Comparison of ENCODE assay signal across 2 cellular contexts in the genomic region with DNA sequence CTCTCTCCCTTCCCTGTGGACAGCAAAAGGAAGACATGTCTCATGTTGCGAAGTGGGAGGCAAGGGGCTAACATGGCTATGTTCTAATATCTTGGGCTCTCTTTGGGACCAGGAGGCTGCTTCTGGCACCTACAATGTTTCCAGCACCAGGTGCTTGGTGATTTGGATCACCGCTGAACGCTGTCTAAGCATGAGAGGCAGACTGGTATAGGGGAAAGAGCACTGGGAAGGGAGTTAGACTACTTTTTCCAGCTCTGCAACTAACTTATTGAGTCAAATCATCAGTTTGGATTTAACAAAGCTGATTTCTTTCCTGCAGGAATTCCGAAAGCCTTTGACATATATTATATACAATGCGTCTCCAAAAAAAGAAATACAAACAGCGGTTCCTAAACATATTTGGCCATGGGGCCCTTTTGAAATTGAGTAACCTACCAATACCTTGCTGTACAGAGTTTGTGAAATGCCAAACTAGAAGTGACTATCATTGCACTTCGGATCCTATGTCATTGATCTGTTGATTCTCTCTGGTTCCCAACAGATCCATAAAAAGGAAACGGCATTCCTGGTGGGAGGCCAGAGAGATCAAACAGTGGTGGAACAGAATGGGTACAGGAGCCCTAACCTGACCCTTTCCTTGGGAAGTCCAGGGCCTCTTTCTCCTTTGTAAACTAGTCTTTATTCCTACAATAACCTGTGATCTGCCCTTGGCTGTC.
A peak's percentile ranks its signal among the peaks of the same experiment; 100 is the strongest.
TF ChIP-seq lines count a peak whose summit lies in the region.

No MANE protein-coding gene starts in this region.

TF ChIP-seq in K562, 482 proteins besides CTCF, POLR2A, EP300 and RAD21:
- TF ChIP-seq NFATC3 (IDR thresholded peaks at IDR 0.05) (no peak), SIN3B (IDR thresholded peaks at IDR 0.05; ENCODE audit: low read depth) (no peak), ZC3H11A (IDR thresholded peaks at IDR 0.05; ENCODE audit: low read depth, low read length) (no peak), MEF2A (IDR thresholded peaks at IDR 0.05; ENCODE audit: control insufficient read depth, low read depth, low read length) (no peak), BACH1 (tag; IDR thresholded peaks at IDR 0.05) (no peak), POLR2B (IDR thresholded peaks at IDR 0.05; ENCODE audit: low read depth, partially characterized antibody) (no peak), ZNF589 (CRISPR knock-in tag; IDR thresholded peaks at IDR 0.05; ENCODE audit: low read depth) (no peak), HDAC8 (tag; IDR thresholded peaks at IDR 0.05) (no peak), TOE1 (IDR thresholded peaks at IDR 0.05; ENCODE audit: borderline replicate concordance) (no peak), TOE1 (CRISPR knock-in tag; IDR thresholded peaks at IDR 0.05; ENCODE audit: borderline replicate concordance, low read depth) (no peak), ZNF3 (CRISPR knock-in tag; IDR thresholded peaks at IDR 0.05) (no peak), KDM5B (IDR thresholded peaks at IDR 0.05; ENCODE audit: insufficient replicate concordance, low read depth, low read length) (no peak), ZNF707 (CRISPR knock-in tag; conservative IDR thresholded peaks at IDR 0.05) (no peak), ZNF583 (CRISPR knock-in tag; IDR thresholded peaks at IDR 0.05) (no peak), ZNF140 (CRISPR knock-in tag; IDR thresholded peaks at IDR 0.05) (no peak)
- TF ChIP-seq, protein P1, sequence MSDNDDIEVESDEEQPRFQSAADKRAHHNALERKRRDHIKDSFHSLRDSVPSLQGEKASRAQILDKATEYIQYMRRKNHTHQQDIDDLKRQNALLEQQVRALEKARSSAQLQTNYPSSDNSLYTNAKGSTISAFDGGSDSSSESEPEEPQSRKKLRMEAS (CRISPR knock-in tag; IDR thresholded peaks at IDR 0.05) = no peak
- TF ChIP-seq, protein P2, sequence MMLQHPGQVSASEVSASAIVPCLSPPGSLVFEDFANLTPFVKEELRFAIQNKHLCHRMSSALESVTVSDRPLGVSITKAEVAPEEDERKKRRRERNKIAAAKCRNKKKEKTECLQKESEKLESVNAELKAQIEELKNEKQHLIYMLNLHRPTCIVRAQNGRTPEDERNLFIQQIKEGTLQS (IDR thresholded peaks at IDR 0.05) = no peak
- TF ChIP-seq, protein P2 (CRISPR knock-in tag; conservative IDR thresholded peaks at IDR 0.05) = no peak
- TF ChIP-seq, protein P3, sequence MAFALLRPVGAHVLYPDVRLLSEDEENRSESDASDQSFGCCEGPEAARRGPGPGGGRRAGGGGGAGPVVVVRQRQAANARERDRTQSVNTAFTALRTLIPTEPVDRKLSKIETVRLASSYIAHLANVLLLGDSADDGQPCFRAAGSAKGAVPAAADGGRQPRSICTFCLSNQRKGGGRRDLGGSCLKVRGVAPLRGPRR (CRISPR knock-in tag; IDR thresholded peaks at IDR 0.05) = no peak
- TF ChIP-seq, protein P4, sequence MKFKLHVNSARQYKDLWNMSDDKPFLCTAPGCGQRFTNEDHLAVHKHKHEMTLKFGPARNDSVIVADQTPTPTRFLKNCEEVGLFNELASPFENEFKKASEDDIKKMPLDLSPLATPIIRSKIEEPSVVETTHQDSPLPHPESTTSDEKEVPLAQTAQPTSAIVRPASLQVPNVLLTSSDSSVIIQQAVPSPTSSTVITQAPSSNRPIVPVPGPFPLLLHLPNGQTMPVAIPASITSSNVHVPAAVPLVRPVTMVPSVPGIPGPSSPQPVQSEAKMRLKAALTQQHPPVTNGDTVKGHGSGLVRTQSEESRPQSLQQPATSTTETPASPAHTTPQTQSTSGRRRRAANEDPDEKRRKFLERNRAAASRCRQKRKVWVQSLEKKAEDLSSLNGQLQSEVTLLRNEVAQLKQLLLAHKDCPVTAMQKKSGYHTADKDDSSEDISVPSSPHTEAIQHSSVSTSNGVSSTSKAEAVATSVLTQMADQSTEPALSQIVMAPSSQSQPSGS (CRISPR knock-in tag; IDR thresholded peaks at IDR 0.05) = no peak

TF ChIP-seq in liver, 16 proteins besides CTCF, POLR2A, EP300 and RAD21:
- TF ChIP-seq GABPA (IDR thresholded peaks at IDR 0.05 in 1 of 2, conservative IDR thresholded peaks at IDR 0.05 in 1 of 2) = no peak
- TF ChIP-seq JUND (IDR thresholded peaks at IDR 0.05) = peak; percentile 34 to 81
- TF ChIP-seq SP1 (IDR thresholded peaks at IDR 0.05) = peak; percentile 79
- peak; percentile 25 for TF ChIP-seq FOXA2 (IDR thresholded peaks at IDR 0.05)
- TF ChIP-seq HNF4G (IDR thresholded peaks at IDR 0.05) = peak; percentile 81
- TF ChIP-seq TAF1 (conservative IDR thresholded peaks at IDR 0.05) = no peak
- TF ChIP-seq, protein P2 (IDR thresholded peaks at IDR 0.05) = peak; percentile 73
- TF ChIP-seq, protein P5, sequence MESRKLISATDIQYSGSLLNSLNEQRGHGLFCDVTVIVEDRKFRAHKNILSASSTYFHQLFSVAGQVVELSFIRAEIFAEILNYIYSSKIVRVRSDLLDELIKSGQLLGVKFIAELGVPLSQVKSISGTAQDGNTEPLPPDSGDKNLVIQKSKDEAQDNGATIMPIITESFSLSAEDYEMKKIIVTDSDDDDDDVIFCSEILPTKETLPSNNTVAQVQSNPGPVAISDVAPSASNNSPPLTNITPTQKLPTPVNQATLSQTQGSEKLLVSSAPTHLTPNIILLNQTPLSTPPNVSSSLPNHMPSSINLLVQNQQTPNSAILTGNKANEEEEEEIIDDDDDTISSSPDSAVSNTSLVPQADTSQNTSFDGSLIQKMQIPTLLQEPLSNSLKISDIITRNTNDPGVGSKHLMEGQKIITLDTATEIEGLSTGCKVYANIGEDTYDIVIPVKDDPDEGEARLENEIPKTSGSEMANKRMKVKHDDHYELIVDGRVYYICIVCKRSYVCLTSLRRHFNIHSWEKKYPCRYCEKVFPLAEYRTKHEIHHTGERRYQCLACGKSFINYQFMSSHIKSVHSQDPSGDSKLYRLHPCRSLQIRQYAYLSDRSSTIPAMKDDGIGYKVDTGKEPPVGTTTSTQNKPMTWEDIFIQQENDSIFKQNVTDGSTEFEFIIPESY (IDR thresholded peaks at IDR 0.05) = peak; percentile 26
- TF ChIP-seq, protein P1 (IDR thresholded peaks at IDR 0.05) = peak; percentile 33
- no peak for TF ChIP-seq EGR1 (IDR thresholded peaks at IDR 0.05; ENCODE audit: low read depth in 2 of 2)
- no peak for TF ChIP-seq FOXA1 (IDR thresholded peaks at IDR 0.05)
- peak; percentile 34 for TF ChIP-seq NR2F2 (IDR thresholded peaks at IDR 0.05)
- peak; percentile 74 to 84 for TF ChIP-seq RXRA (IDR thresholded peaks at IDR 0.05)
- TF ChIP-seq HNF4A (conservative IDR thresholded peaks at IDR 0.05) = peak; percentile 78 to 92
- TF ChIP-seq YY1 (IDR thresholded peaks at IDR 0.05) = peak; percentile 79
- TF ChIP-seq, protein P6, sequence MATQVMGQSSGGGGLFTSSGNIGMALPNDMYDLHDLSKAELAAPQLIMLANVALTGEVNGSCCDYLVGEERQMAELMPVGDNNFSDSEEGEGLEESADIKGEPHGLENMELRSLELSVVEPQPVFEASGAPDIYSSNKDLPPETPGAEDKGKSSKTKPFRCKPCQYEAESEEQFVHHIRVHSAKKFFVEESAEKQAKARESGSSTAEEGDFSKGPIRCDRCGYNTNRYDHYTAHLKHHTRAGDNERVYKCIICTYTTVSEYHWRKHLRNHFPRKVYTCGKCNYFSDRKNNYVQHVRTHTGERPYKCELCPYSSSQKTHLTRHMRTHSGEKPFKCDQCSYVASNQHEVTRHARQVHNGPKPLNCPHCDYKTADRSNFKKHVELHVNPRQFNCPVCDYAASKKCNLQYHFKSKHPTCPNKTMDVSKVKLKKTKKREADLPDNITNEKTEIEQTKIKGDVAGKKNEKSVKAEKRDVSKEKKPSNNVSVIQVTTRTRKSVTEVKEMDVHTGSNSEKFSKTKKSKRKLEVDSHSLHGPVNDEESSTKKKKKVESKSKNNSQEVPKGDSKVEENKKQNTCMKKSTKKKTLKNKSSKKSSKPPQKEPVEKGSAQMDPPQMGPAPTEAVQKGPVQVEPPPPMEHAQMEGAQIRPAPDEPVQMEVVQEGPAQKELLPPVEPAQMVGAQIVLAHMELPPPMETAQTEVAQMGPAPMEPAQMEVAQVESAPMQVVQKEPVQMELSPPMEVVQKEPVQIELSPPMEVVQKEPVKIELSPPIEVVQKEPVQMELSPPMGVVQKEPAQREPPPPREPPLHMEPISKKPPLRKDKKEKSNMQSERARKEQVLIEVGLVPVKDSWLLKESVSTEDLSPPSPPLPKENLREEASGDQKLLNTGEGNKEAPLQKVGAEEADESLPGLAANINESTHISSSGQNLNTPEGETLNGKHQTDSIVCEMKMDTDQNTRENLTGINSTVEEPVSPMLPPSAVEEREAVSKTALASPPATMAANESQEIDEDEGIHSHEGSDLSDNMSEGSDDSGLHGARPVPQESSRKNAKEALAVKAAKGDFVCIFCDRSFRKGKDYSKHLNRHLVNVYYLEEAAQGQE (IDR thresholded peaks at IDR 0.05) = no peak
